Comparison of ENCODE assay signal across 10 cellular contexts in the genomic region with DNA sequence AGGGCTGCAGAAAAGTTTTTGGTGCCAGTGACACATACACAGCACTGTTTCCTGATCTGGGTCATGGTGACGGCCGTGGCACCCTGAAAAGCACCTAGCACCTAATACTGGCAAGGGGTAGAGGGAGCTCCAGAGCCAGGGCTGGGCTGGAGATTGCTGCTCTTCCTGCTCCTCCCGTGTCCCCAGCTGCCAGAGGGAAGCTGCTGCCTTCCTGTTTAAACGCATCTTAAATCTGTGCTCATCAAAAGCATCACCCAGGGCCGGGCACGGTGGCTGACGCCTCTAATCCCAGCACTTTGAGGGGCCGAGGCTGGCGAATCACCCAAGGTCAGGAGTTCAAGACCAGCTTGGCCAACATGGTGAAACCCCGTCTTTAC.
DNase-seq lines count a peak whose midpoint lies in the region; ATAC-seq, FAIRE-seq and TF ChIP-seq lines count a peak whose summit lies in the region.
"Had no signal": no experiment of that assay in that cellular context is flagged by ENCODE, and none has a peak within 500 bp of the region (broad histone marks: within the 10 kb centered on the region; RNA-seq: fewer than 3 reads in every experiment).

No MANE protein-coding gene starts in this region.

- H3K27ac ChIP-seq in OCI-LY7 (ENCODE audit: low read depth, low read length, poor library complexity, severe bottlenecking) (no peak overlapping the region), coronary artery (peak overlapping the region; percentile 38 to 68)
- H3K27ac ChIP-seq: KMS-11 had no signal

- BruUV-seq in OCI-LY7 (replicated peaks; lab: Mats Ljungman, UMichigan): no TSS peak

- peaks cover 0 to 1% (median 0%) of the 10 kb centered on the region in 7 donors for H3K9me3 Mint-ChIP-seq in CD14-positive monocyte

- H3K36me3 Mint-ChIP-seq in CD14-positive monocyte: no peaks in the 10 kb centered on the region

- H3K36me3 ChIP-seq in OCI-LY7 (ENCODE audit: insufficient read depth, low read length): no peaks in the 10 kb centered on the region

- peak; percentile 80 for DNase-seq in CD14-positive monocyte (ENCODE audit: low spot score)
- peak; percentile 21 for DNase-seq in OCI-LY7 (ENCODE audit: low spot score)
- peak; percentile 78 for DNase-seq in coronary artery (ENCODE audit: low spot score)
- DNase-seq in medulla oblongata (ENCODE audit: extremely low spot score): peak; percentile 68
- peak; percentile 49 for DNase-seq in urothelium cell line (ENCODE audit: low spot score)
- DNase-seq in GDM1 (lab: John Stamatoyannopoulos, UW): no peak

- H3K9me3 ChIP-seq in OCI-LY7 (ENCODE audit: low read length): no peaks in the 10 kb centered on the region

- no peak for FAIRE-seq in urothelium cell line (lab: Jason Lieb, UNC)
- FAIRE-seq: islet of Langerhans had no signal

- no peaks in the 10 kb centered on the region for H4K20me1 ChIP-seq in OCI-LY7 (ENCODE audit: insufficient read depth, low read length)

- CTCF ChIA-PET in OCI-LY7 (lab: Charles Lee; ENCODE audit: unreplicated experiment): no interaction called here

- H3K4me3 ChIP-seq in OCI-LY7 (ENCODE audit: low read depth, low read length, poor library complexity, severe bottlenecking) (no peak overlapping the region), coronary artery (peak overlapping the region; percentile 25)

- H3K27me3 Mint-ChIP-seq in CD14-positive monocyte (ENCODE audit: low read depth in 3 of 3): no peaks in the 10 kb centered on the region

- H3K4me3 Mint-ChIP-seq in CD14-positive monocyte: peak overlapping the region; percentile 24 to 30

- peak; percentile 60 for ATAC-seq in GM18907 (IDR thresholded peaks at IDR 0.05; ENCODE audit: unreplicated experiment)
- no peak for ATAC-seq in GM18520 (IDR thresholded peaks at IDR 0.05; ENCODE audit: unreplicated experiment)

- no peak overlapping the region for H3K4me2 ChIP-seq in OCI-LY7 (ENCODE audit: low read length)
- H3K4me2 ChIP-seq: KMS-11 had no signal

- intact Hi-C loops in CD14-positive monocyte (cut with micrococcal nuclease): no loop called here
- intact Hi-C loops in OCI-LY7 (cut with micrococcal nuclease; ENCODE audit: unreplicated experiment): loop anchor here (10.0 kb wide), 1 partner anchor 296 kb away; no protein-coding TSS in a partner anchor

- H2AFZ ChIP-seq in OCI-LY7 (ENCODE audit: low read length): no peak overlapping the region

- H3K79me2 ChIP-seq in OCI-LY7 (ENCODE audit: insufficient read depth, low read depth, low read length): no peaks in the 10 kb centered on the region

- H3K9me2 ChIP-seq in OCI-LY7 (ENCODE audit: insufficient read depth, low read length): no peaks in the 10 kb centered on the region

- TF ChIP-seq CTCF in CD14-positive monocyte (IDR thresholded peaks at IDR 0.05): peak; percentile 61
- peak; percentile 48; the same call in 1 of the 2 replicates for TF ChIP-seq CTCF in OCI-LY7 (conservative IDR thresholded peaks at IDR 0.05; ENCODE audit: low read length)
- no peak for TF ChIP-seq CTCF in coronary artery (IDR thresholded peaks at IDR 0.05)

- POLR2A ChIA-PET in OCI-LY7 (lab: Charles Lee): interaction anchor here (1.4 kb wide), 1 partner anchor 13 kb away, joined by 4 read pairs; no protein-coding TSS in a partner anchor

- H3K4me1 Mint-ChIP-seq in CD14-positive monocyte: peaks cover 8% of the 10 kb centered on the region

- no peaks in the 10 kb centered on the region for H3K4me1 ChIP-seq in OCI-LY7 (ENCODE audit: insufficient read depth, low read length, poor library complexity, severe bottlenecking)

- H3K27ac Mint-ChIP-seq in CD14-positive monocyte: peak overlapping the region in 5 of 7 donors; percentile 14 to 80 (median 51)
